ENCODE assay signal across 9 cellular contexts in genomic region chr14:95774265-95775160, GRCh38.
DNase-seq lines count a peak whose midpoint lies in the region; ATAC-seq and TF ChIP-seq lines count a peak whose summit lies in the region.
"Had no signal": no experiment of that assay in that cellular context is flagged by ENCODE, and none has a peak within 500 bp of the region (broad histone marks: within the 10 kb centered on the region; RNA-seq: fewer than 3 reads in every experiment).

No MANE protein-coding gene starts in this region.

- H3K9me3 Mint-ChIP-seq in Calu3 (ENCODE audit: low read depth, unreplicated experiment) = no peaks in the 10 kb centered on the region
- H3K9me3 Mint-ChIP-seq: T-helper 1 cell treated with Interleukin-12 subunit alpha and Interleukin-12 subunit beta and Interleukin-4 antibody, amounts not matched to agents 30 μg/mL and 1 μg/mL, for 36 hours had no signal

- no peak overlapping the region for H3K27ac Mint-ChIP-seq in Calu3 (ENCODE audit: unreplicated experiment)
- H3K27ac Mint-ChIP-seq: T-helper 1 cell treated with Interleukin-12 subunit alpha and Interleukin-12 subunit beta and Interleukin-4 antibody, amounts not matched to agents 30 μg/mL and 1 μg/mL, for 36 hours had no signal

- TF ChIP-seq CTCF in Calu3 (IDR thresholded peaks at IDR 0.05; ENCODE audit: unreplicated experiment) (peak; percentile 59), HFF-Myc (IDR thresholded peaks at IDR 0.05; ENCODE audit: low read depth, low read length, missing control alignments) (peak; percentile 89), Peyer's patch (IDR thresholded peaks at IDR 0.05) (peak; percentile 67 to 81 (median 74)), gastrocnemius medialis (IDR thresholded peaks at IDR 0.05 in 4 of 5, conservative IDR thresholded peaks at IDR 0.05 in 1 of 5) (peak; percentile 30 to 72 (median 50))

- no peaks in the 10 kb centered on the region for H3K36me3 Mint-ChIP-seq in Calu3 (ENCODE audit: insufficient read depth, unreplicated experiment)

- H3K9me3 ChIP-seq in Peyer's patch (no peaks in the 10 kb centered on the region), gastrocnemius medialis (no peaks in the 10 kb centered on the region)

- DNase-seq in Calu3 (peak; percentile 59), HFF-Myc (ENCODE audit: extremely low read depth, low read depth) (peak; percentile 25), Peyer's patch (peak in 2 of 3 donors; percentile 53 to 75), glomerular visceral epithelial cell (ENCODE audit: extremely low spot score) (peak; percentile 43), gastrocnemius medialis (no peak)
- DNase-seq in activated effector memory CD4-positive, alpha-beta T cell treated with Interleukin-2 at 50 U/mL for 16 hours = peak; percentile 12

- H3K4me1 Mint-ChIP-seq in Calu3 (ENCODE audit: low read depth, unreplicated experiment) = no peaks in the 10 kb centered on the region

- H3K36me3 ChIP-seq in Peyer's patch = no peaks in the 10 kb centered on the region
- no peaks in the 10 kb centered on the region for H3K36me3 ChIP-seq in gastrocnemius medialis

- H3K27me3 ChIP-seq in Peyer's patch (no peaks in the 10 kb centered on the region), gastrocnemius medialis (peaks cover 0 to 2% (median 0%) of the 10 kb centered on the region in 3 donors)

- ATAC-seq in gastrocnemius medialis (no peak), HG02938 (IDR thresholded peaks at IDR 0.05; ENCODE audit: unreplicated experiment) (no peak), HG02840 (IDR thresholded peaks at IDR 0.05; ENCODE audit: low FRiP score, unreplicated experiment) (no peak)

- H3K27ac ChIP-seq in Peyer's patch = no peak overlapping the region
- no peak overlapping the region for H3K27ac ChIP-seq in gastrocnemius medialis

- in situ Hi-C loops in gastrocnemius medialis (cut with MboI; ENCODE audit: low sequenced_read_pairs in 4 of 4) = loop anchor here in 3 of 4 donors (5.0 to 10.0 kb wide), 3 partner anchors 210 to 220 kb away; no protein-coding TSS in a partner anchor

- no peak overlapping the region for H3K4me3 ChIP-seq in HFF-Myc (replicated peaks; ENCODE audit: low read depth, low read length)
- no peak overlapping the region for H3K4me3 ChIP-seq in Peyer's patch
- H3K4me3 ChIP-seq in gastrocnemius medialis = no peak overlapping the region

- no peak for TF ChIP-seq POLR2A in Peyer's patch (IDR thresholded peaks at IDR 0.05)
- no peak for TF ChIP-seq POLR2A in gastrocnemius medialis (IDR thresholded peaks at IDR 0.05)

- BruUV-seq in Calu3 (replicated peaks; lab: Mats Ljungman, UMichigan) = no TSS peak

- peaks cover 89% of the 10 kb centered on the region for H3K27me3 Mint-ChIP-seq in Calu3 (ENCODE audit: unreplicated experiment)

- intact Hi-C loops in Calu3 (cut with micrococcal nuclease; ENCODE audit: unreplicated experiment) = loop anchor here (1.0 to 5.0 kb wide), 3 partner anchors 167 to 218 kb away; no protein-coding TSS in a partner anchor
- intact Hi-C loops in gastrocnemius medialis (cut with DNase I; ENCODE audit: low total_unique reads) = loop anchor here (5.0 kb wide), 1 partner anchor 212 kb away; no protein-coding TSS in a partner anchor

- no peak overlapping the region for H3K4me3 Mint-ChIP-seq in Calu3 (ENCODE audit: low read depth, unreplicated experiment)
- H3K4me3 Mint-ChIP-seq: T-helper 1 cell treated with Interleukin-12 subunit alpha and Interleukin-12 subunit beta and Interleukin-4 antibody, amounts not matched to agents 30 μg/mL and 1 μg/mL, for 36 hours had no signal

- CTCF ChIA-PET in Calu3 (lab: Charles Lee) = interaction anchor here (0.6 to 1.2 kb wide), 7 partner anchors 10 to 332 kb away, joined by 3 to 5 read pairs (median 3); no protein-coding TSS in a partner anchor

- H3K4me1 ChIP-seq in Peyer's patch = no peaks in the 10 kb centered on the region
- H3K4me1 ChIP-seq in gastrocnemius medialis = no peaks in the 10 kb centered on the region

Comparison
In these comparisons a context has a peak if more than half of its experiments do, and no peak if none do; other contexts are left out.
1. DNase-seq: peak in Calu3 (single experiment), HFF-Myc (single experiment), Peyer's patch (2 of 3), activated effector memory CD4-positive, alpha-beta T cell treated with Interleukin-2 at 50 U/mL for 16 hours (single experiment) and glomerular visceral epithelial cell (single experiment); none in gastrocnemius medialis (0 of 2).
2. Peak in every context shown above with its lines, with median percentiles within 50 percentile points of each other: CTCF ChIP-seq.